9 cellular contexts compared by ENCODE assay signal in genomic region chr17:77441130-77441920, GRCh38.
DNase-seq lines count a peak whose midpoint lies in the region; ATAC-seq and TF ChIP-seq lines count a peak whose summit lies in the region.
"Had no signal": no experiment of that assay in that cellular context is flagged by ENCODE, and none has a peak within 500 bp of the region (broad histone marks: within the 10 kb centered on the region; RNA-seq: fewer than 3 reads in every experiment).

No MANE protein-coding gene starts in this region.

- peaks cover 21 to 53% of the 10 kb centered on the region in 2 donors for H3K4me1 ChIP-seq in uterus

- H3K4me3 ChIP-seq in uterus, result no peak overlapping the region
- H3K4me3 ChIP-seq: A549 had no signal

- H3K27ac ChIP-seq in uterus, result peak overlapping the region; percentile 52 to 71
- H3K27ac ChIP-seq: A549 had no signal

- no peak for TF ChIP-seq CTCF in uterus (IDR thresholded peaks at IDR 0.05)

- no peaks in the 10 kb centered on the region for H3K27me3 ChIP-seq in uterus

- no peaks in the 10 kb centered on the region for H3K36me3 ChIP-seq in uterus

- intact Hi-C loops in uterus (cut with DNase I; ENCODE audit: low total_unique reads), result no loop called here

- no peaks in the 10 kb centered on the region for H3K9me3 ChIP-seq in uterus
- H3K9me3 ChIP-seq: A549 had no signal

- peak; percentile 40 for DNase-seq in NCI-H1092 treated with DMSO at 0.1 percent for 48 hours (lab: John Stamatoyannopoulos, UW)
- no peak for DNase-seq in NCI-H1092 (lab: John Stamatoyannopoulos, UW)
- peak; percentile 70 to 71 for DNase-seq in NOMO-1 (lab: John Stamatoyannopoulos, UW; ENCODE audit: unreplicated experiment in 2 of 2)
- DNase-seq in activated T-helper 1 cell treated with Interleukin-2 at 50 U/mL for 16 hours (ENCODE audit: low read depth), result peak; percentile 61
- peak; percentile 16 for DNase-seq in midbrain (lab: John Stamatoyannopoulos, UW)
- no peak for DNase-seq in uterus
- no peak for DNase-seq in RKO (ENCODE audit: low spot score)

- peak; percentile 42 for ATAC-seq in HG02973 (IDR thresholded peaks at IDR 0.05; ENCODE audit: unreplicated experiment)
- ATAC-seq: A549 had no signal

- TF ChIP-seq POLR2A in uterus (IDR thresholded peaks at IDR 0.05), result no peak

Comparison
In these comparisons a context has a peak if more than half of its experiments do, and no peak if none do; other contexts are left out.
1. DNase-seq: peak in NCI-H1092 treated with DMSO at 0.1 percent for 48 hours (single experiment), NOMO-1 (2 of 2), activated T-helper 1 cell treated with Interleukin-2 at 50 U/mL for 16 hours (single experiment) and midbrain (single experiment); none in NCI-H1092 (single experiment), uterus (0 of 2) and RKO (single experiment).